In the genomic region with DNA sequence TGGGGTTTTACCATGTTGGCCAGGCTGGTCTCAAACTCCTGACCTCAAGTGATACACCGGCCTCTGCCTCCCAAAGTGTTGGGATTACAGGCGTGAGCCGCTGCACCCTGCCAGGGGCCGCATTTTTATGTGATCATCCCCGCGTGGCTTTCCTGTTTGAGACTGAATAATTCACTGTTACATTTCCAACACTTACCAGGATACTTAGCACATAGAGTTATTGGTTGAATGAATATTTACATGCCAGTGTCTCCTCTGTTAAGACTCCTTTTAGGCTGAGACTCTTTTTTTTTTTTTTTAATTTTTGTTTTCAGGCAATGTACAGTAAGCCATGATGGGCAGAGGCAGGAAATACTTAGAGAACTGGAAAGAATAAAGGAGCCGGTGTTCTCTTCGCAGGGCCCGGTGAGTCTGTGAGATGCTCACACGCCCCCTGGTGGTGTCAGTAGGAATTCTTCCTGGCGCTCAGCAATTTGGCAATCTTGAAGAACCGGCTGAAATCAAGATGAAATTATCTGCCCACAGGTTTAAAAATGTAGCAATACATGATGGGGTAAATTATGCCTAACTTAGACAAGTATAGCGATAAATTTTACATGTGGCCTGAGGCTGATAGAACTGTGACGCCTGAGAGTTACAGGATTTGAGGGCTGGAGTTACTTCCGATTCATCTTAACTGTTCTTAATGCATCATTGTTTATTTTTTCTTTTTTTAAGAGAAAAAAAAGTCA, we compare ENCODE assay signal across 8 cellular contexts. TPM values are rescaled to one million over a fixed set of nuclear protein-coding genes. Genes with fewer than 3 reads are reported as not detected.
A peak's percentile ranks its signal among the peaks of the same experiment; 100 is the strongest.
DNase-seq lines count a peak whose midpoint lies in the region; ATAC-seq, FAIRE-seq and TF ChIP-seq lines count a peak whose summit lies in the region.

No MANE protein-coding gene starts in this region.

- H3K9ac ChIP-seq in GM23248, result peak overlapping the region; percentile 36; the same call in 1 of the 2 replicates
- H3K9ac ChIP-seq in kidney (ENCODE audit: low read length in 2 of 2), result no peak overlapping the region

- peak overlapping the region; percentile 81 for H2AFZ ChIP-seq in GM23248

- DNase-seq in AG08395 (ENCODE audit: low spot score), result peak; percentile 84
- peak; percentile 89 for DNase-seq in GM23248
- DNase-seq in NCI-H446 (lab: John Stamatoyannopoulos, UW), result peak; percentile 70 to 87
- DNase-seq in activated CD4-positive, CD25-positive, alpha-beta regulatory T cell (lab: John Stamatoyannopoulos, UW), result peak; percentile 45 to 69 (median 62)
- DNase-seq in cardiac fibroblast (ENCODE audit: low read depth in 2 of 2), result peak; percentile 91
- peak; percentile 86 for DNase-seq in kidney
- peak; percentile 52 to 64 for DNase-seq in stimulated activated CD4-positive, alpha-beta T cell treated with anti-CD3 and anti-CD28 coated beads, Interleukin-1b, Interleukin-23, amount 100 ng/mL, for 1 hour (ENCODE audit: low read depth in 2 of 2)

- H3K9me3 ChIP-seq in GM23248 (ENCODE audit: low read depth), result no peaks in the 10 kb centered on the region
- no peaks in the 10 kb centered on the region for H3K9me3 ChIP-seq in kidney (ENCODE audit: control insufficient read depth in 1 of 2, low read length in 2 of 2)

- H3K4me2 ChIP-seq in GM23248 (ENCODE audit: unreplicated experiment), result peak overlapping the region; percentile 36

- H3K4me3 ChIP-seq in GM23248 (peak overlapping the region; percentile 6; the same call in 1 of the 2 replicates), cardiac fibroblast (replicated peaks in 1 of 2; ENCODE audit: low read depth in 2 of 2, low read length in 2 of 2) (no peak overlapping the region), kidney (ENCODE audit: low read length in 2 of 2) (no peak overlapping the region)

- H3K9me2 ChIP-seq in GM23248 (ENCODE audit: insufficient read depth), result no peaks in the 10 kb centered on the region

- H3F3A ChIP-seq in GM23248 (ENCODE audit: insufficient read depth), result 0 out of 2 replicates have a peak, but pooled peaks cover 11% of the 10 kb centered on the region

- peaks cover 4% of the 10 kb centered on the region; the same call in 1 of the 2 replicates for H3K4me1 ChIP-seq in GM23248 (ENCODE audit: insufficient read depth)
- H3K4me1 ChIP-seq in kidney (ENCODE audit: control insufficient read depth in 1 of 2, insufficient read depth in 1 of 2, low read depth in 1 of 2, low read length in 2 of 2), result no peaks in the 10 kb centered on the region

- H3K36me3 ChIP-seq in GM23248 (ENCODE audit: low read depth) (no peaks in the 10 kb centered on the region), kidney (ENCODE audit: control insufficient read depth in 1 of 2, insufficient read depth in 2 of 2, low read length in 2 of 2) (no peaks in the 10 kb centered on the region)

- TF ChIP-seq CTCF in cardiac fibroblast (IDR thresholded peaks at IDR 0.05; ENCODE audit: low read depth, low read length), result peak; percentile 91
- peak; percentile 87 for TF ChIP-seq CTCF in kidney (IDR thresholded peaks at IDR 0.05; ENCODE audit: borderline replicate concordance, extremely low read depth, insufficient read depth)

- 12 to 16% methylated on average over 15 of the region's 15 CpGs for WGBS in GM23248 (ENCODE audit: low coverage in 1 of 2, low lambda C conversion rate in 2 of 2, missing lambda C conversion rate in 2 of 2), 2 experiments

- no peaks in the 10 kb centered on the region for H3K79me2 ChIP-seq in GM23248 (ENCODE audit: insufficient read depth)

- no peaks in the 10 kb centered on the region for H3K27me3 ChIP-seq in GM23248 (replicated peaks; ENCODE audit: insufficient read depth)

- in situ Hi-C loops in GM23248 (cut with MboI), result no loop called here

- no peaks in the 10 kb centered on the region for H4K20me1 ChIP-seq in GM23248 (ENCODE audit: insufficient read depth)

- FAIRE-seq in kidney (lab: Jason Lieb, UNC), result no peak

- ATAC-seq in HG03097 (IDR thresholded peaks at IDR 0.05; ENCODE audit: low FRiP score, unreplicated experiment), result no peak

- intact Hi-C loops in kidney (cut with DNase I), result no loop called here

- H3K27ac ChIP-seq in GM23248, result peak overlapping the region; percentile 22; the same call in 1 of the 2 replicates
- H3K27ac ChIP-seq in kidney (ENCODE audit: low read depth in 2 of 2, low read length in 2 of 2), result no peak overlapping the region

RNA-seq across cellular contexts. Expression of a gene that starts 7.6 kb away (rescaled TPM):
- 69.6 and 96.0 TPM in 2 replicates for total RNA-seq in GM23248 (2014; rRNA removed; shearing (Covaris generic))
- polyA plus RNA-seq in GM23248 (2016; fragmentation: Nextera tagmentation; extraction: Ambion mirVana), result 70.4 and 72.7 TPM in 2 replicates
- total RNA-seq in kidney, result 89.2 TPM
- 70.7 TPM for polyA plus RNA-seq in kidney (ENCODE audit: insufficient read depth, low read depth, low replicate concordance)

RNA-seq across cellular contexts. Expression of a gene that starts 13.2 kb away (rescaled TPM):
- 3.1 and 4.8 TPM in 2 replicates for total RNA-seq in GM23248 (2014; rRNA removed; shearing (Covaris generic))
- polyA plus RNA-seq in GM23248 (2016; fragmentation: Nextera tagmentation; extraction: Ambion mirVana) (4.2 and 4.6 TPM in 2 replicates), kidney (ENCODE audit: insufficient read depth, low read depth, low replicate concordance) (5.8 TPM)
- 9.0 TPM for total RNA-seq in kidney

RNA-seq across cellular contexts. Expression of a gene that starts 54.2 kb away (rescaled TPM):
- 2.4 and 7.6 TPM in 2 replicates for total RNA-seq in GM23248 (2014; rRNA removed; shearing (Covaris generic))
- 13.4 and 15.7 TPM in 2 replicates for polyA plus RNA-seq in GM23248 (2016; fragmentation: Nextera tagmentation; extraction: Ambion mirVana)
- total RNA-seq in kidney, result 3.7 TPM
- polyA plus RNA-seq in kidney (ENCODE audit: insufficient read depth, low read depth, low replicate concordance), result 4.5 TPM
